Comparison of ENCODE assay signal across 8 cellular contexts in genomic region chr4:26885912-26886274, GRCh38. TPM values are rescaled to one million over a fixed set of nuclear protein-coding genes. Genes with fewer than 3 reads are reported as not detected.
DNase-seq lines count a peak whose midpoint lies in the region; ATAC-seq, FAIRE-seq and TF ChIP-seq lines count a peak whose summit lies in the region.

No MANE protein-coding gene starts in this region.

- no peak overlapping the region for H3K27ac ChIP-seq in small intestine (ENCODE audit: low read depth in 1 of 2, low read length in 1 of 2)

- ATAC-seq in GM19397 (IDR thresholded peaks at IDR 0.05; ENCODE audit: unreplicated experiment) (peak; percentile 54), HG03378 (IDR thresholded peaks at IDR 0.05; ENCODE audit: unreplicated experiment) (peak; percentile 84)

- CTCF ChIA-PET in GM10248 (lab: Yijun Ruan, JAX) = interaction anchor here (1.1 to 3.4 kb wide), 6 partner anchors 14 to 30 kb away, joined by 3 to 13 read pairs (median 6); partner anchors contain the start of gene STIM2
- CTCF ChIA-PET in activated CD4-positive, alpha-beta memory T cell treated with anti-CD3 and anti-CD28 coated beads for 36 hours (lab: Charles Lee) = interaction anchor here (0.9 to 4.3 kb wide), 7 partner anchors 8 to 122 kb away, joined by 3 to 25 read pairs (median 5); partner anchors contain the start of gene STIM2

- TF ChIP-seq CTCF in GM10248 (IDR thresholded peaks at IDR 0.05; ENCODE audit: control extremely low read depth, extremely low read depth, low read depth, missing control alignments) = no peak

- no peak overlapping the region for H3K4me3 ChIP-seq in small intestine (ENCODE audit: low read depth in 1 of 2, low read length in 2 of 2)

- DNase-seq in GM10248 (ENCODE audit: extremely low spot score) (peak; percentile 53), small intestine (peak; percentile 76), NCI-H748 (lab: John Stamatoyannopoulos, UW; ENCODE audit: unreplicated experiment) (no peak), dermis blood vessel endothelial cell (no peak)
- DNase-seq in activated CD4-positive, alpha-beta memory T cell treated with anti-CD3 and anti-CD28 coated beads for 36 hours = no peak
- DNase-seq in activated CD8-positive, alpha-beta memory T cell treated with anti-CD3 and anti-CD28 coated beads, Interleukin-2, amount 50 U/mL, for 4 hours = no peak

- peaks cover 7% of the 10 kb centered on the region for H3K9me3 Mint-ChIP-seq in activated CD4-positive, alpha-beta memory T cell treated with anti-CD3 and anti-CD28 coated beads for 36 hours

- peaks cover 0 to 7% of the 10 kb centered on the region in 2 donors for H3K4me1 ChIP-seq in small intestine (ENCODE audit: control insufficient read depth in 2 of 2, insufficient read depth in 1 of 2, low read depth in 1 of 2, low read length in 1 of 2)

- peak; percentile 39 for FAIRE-seq in small intestine (lab: Jason Lieb, UNC)

- H3K36me3 ChIP-seq in small intestine (ENCODE audit: control insufficient read depth in 2 of 2, insufficient read depth in 2 of 2, low read length in 2 of 2) = no peaks in the 10 kb centered on the region

- H3K9me3 ChIP-seq in small intestine (ENCODE audit: control insufficient read depth, low read depth) = no peaks in the 10 kb centered on the region

- H3K36me3 Mint-ChIP-seq in activated CD4-positive, alpha-beta memory T cell treated with anti-CD3 and anti-CD28 coated beads for 36 hours = no peaks in the 10 kb centered on the region

- H3K27ac Mint-ChIP-seq in activated CD4-positive, alpha-beta memory T cell treated with anti-CD3 and anti-CD28 coated beads for 36 hours = peak overlapping the region; percentile 83

- POLR2A ChIA-PET in GM10248 (lab: Yijun Ruan, JAX) = interaction anchor here (0.6 to 3.1 kb wide), 2 partner anchors 25 to 1624 kb away, joined by 3 to 16 read pairs; partner anchors contain the start of gene STIM2
- POLR2A ChIA-PET in activated CD4-positive, alpha-beta memory T cell treated with anti-CD3 and anti-CD28 coated beads for 36 hours (lab: Charles Lee) = interaction anchor here (1.2 to 4.8 kb wide), 7 partner anchors 13 to 302 kb away, joined by 3 to 72 read pairs (median 5); partner anchors contain the start of gene STIM2

- WGBS in small intestine, 3 donors = 16 to 29% (median 22%) methylated on average over 2 of the region's 2 CpGs

- H3K27me3 ChIP-seq in small intestine (ENCODE audit: control insufficient read depth in 2 of 2, insufficient read depth in 2 of 2, low read length in 2 of 2) = no peaks in the 10 kb centered on the region

- peak overlapping the region; percentile 63 for H3K4me3 Mint-ChIP-seq in activated CD4-positive, alpha-beta memory T cell treated with anti-CD3 and anti-CD28 coated beads for 36 hours

- intact Hi-C loops in activated CD4-positive, alpha-beta memory T cell treated with anti-CD3 and anti-CD28 coated beads for 36 hours (cut with micrococcal nuclease) = loop anchor here (1.0 to 10.0 kb wide), 5 partner anchors 8 to 691 kb away; no protein-coding TSS in a partner anchor

- H3K27me3 Mint-ChIP-seq in activated CD4-positive, alpha-beta memory T cell treated with anti-CD3 and anti-CD28 coated beads for 36 hours = no peaks in the 10 kb centered on the region

- peaks cover 67% of the 10 kb centered on the region for H3K4me1 Mint-ChIP-seq in activated CD4-positive, alpha-beta memory T cell treated with anti-CD3 and anti-CD28 coated beads for 36 hours (ENCODE audit: low read depth)

RNA-seq across cellular contexts. Expression of gene STIM2, which starts 25.3 kb away (rescaled TPM):
- 10 to 100 TPM; 37.8 to 40.6 TPM for total RNA-seq in activated CD4-positive, alpha-beta memory T cell treated with anti-CD3 and anti-CD28 coated beads for 36 hours
- polyA plus RNA-seq in small intestine = 10 to 100 TPM in 2 of 3 donors, 1 to 10 TPM in 1; 7.6 to 17.4 (median 14.1) TPM
- total RNA-seq in dermis blood vessel endothelial cell = 18.2 and 19.9 TPM in 2 replicates

Comparison
In these comparisons a context has a peak if more than half of its experiments do, and no peak if none do; other contexts are left out.
1. DNase-seq: peak in GM10248 (single experiment) and small intestine (single experiment); none in activated CD4-positive, alpha-beta memory T cell treated with anti-CD3 and anti-CD28 coated beads for 36 hours (single experiment), NCI-H748 (single experiment), dermis blood vessel endothelial cell (single experiment) and activated CD8-positive, alpha-beta memory T cell treated with anti-CD3 and anti-CD28 coated beads, Interleukin-2, amount 50 U/mL, for 4 hours (single experiment).